18 cellular contexts compared by ENCODE assay signal in the genomic region with DNA sequence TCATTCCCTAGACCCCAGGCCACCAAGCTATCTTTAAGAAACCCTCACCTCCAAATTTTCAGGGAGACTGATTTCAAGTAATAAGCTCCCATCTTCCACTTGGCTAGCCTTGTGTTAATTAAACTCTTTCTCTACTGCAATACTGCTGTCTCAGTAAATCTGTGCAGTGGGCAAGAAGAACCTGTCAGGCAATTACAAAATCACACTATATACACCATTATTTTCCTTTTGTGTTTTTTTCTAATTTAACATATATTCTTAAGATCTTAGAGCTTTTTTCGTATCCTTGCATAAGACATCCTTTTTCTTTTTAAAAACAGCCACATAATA. TPM values are rescaled to one million over a fixed set of nuclear protein-coding genes. Genes with fewer than 3 reads are reported as not detected.
DNase-seq lines count a peak whose midpoint lies in the region; ATAC-seq, FAIRE-seq and TF ChIP-seq lines count a peak whose summit lies in the region.
"Had no signal": no experiment of that assay in that cellular context is flagged by ENCODE, and none has a peak within 500 bp of the region (broad histone marks: within the 10 kb centered on the region; RNA-seq: fewer than 3 reads in every experiment).

No MANE protein-coding gene starts in this region.

- TF ChIP-seq CTCF in SK-N-SH (IDR thresholded peaks at IDR 0.05) (no peak), K562 (IDR thresholded peaks at IDR 0.05 in 2 of 3, conservative IDR thresholded peaks at IDR 0.05 in 1 of 3; ENCODE audit: insufficient read depth in 2 of 3, low read depth in 1 of 3, low read length in 3 of 3) (no peak), upper lobe of left lung (IDR thresholded peaks at IDR 0.05) (no peak)

- FAIRE-seq in K562 (lab: Jason Lieb, UNC), result no peak
- FAIRE-seq: endothelial cell of umbilical vein had no signal

- no peak overlapping the region for H2BK12ac ChIP-seq in neuronal stem cell (ENCODE audit: low read length)

- H2BK15ac ChIP-seq in neuronal stem cell (ENCODE audit: low read length), result no peak overlapping the region

- WGBS in SK-N-SH (ENCODE audit: low lambda C conversion rate), result 88% methylated on average over 1 of the region's 1 CpG
- 40% methylated on average over 1 of the region's 1 CpG for WGBS in K562 (ENCODE audit: insufficient coverage, low coverage, missing lambda C conversion rate)
- 100% methylated on average over 1 of the region's 1 CpG; no CpG with 5 or more reads in 1 of the 2 experiments for WGBS in mesodermal cell (ENCODE audit: insufficient coverage in 2 of 2), 2 experiments
- 71 to 88% methylated on average over 1 of the region's 1 CpG for WGBS in upper lobe of left lung, 2 donors
- no CpG with 5 or more reads among the region's 1 CpG for WGBS in neuronal stem cell (ENCODE audit: extremely low coverage in 2 of 2, insufficient read length in 2 of 2, insufficient replicate concordance in 1 of 2), 2 donors

- peaks cover 14% of the 10 kb centered on the region for H3F3A ChIP-seq in SK-N-SH (replicated peaks; ENCODE audit: insufficient read depth)

- H3K27ac ChIP-seq in SK-N-SH (ENCODE audit: low read depth in 2 of 2, low read length in 1 of 2), result peak overlapping the region in 1 of 2 experiments; percentile 68; a peak in 2 of 4 replicates
- peak overlapping the region; percentile 49; the same call in 2 of the 3 replicates for H3K27ac ChIP-seq in K562 (ENCODE audit: extremely low read depth, low read depth, low read length)
- H3K27ac ChIP-seq in mesodermal cell (ENCODE audit: low read depth, low read length, severe bottlenecking), result peak overlapping the region; percentile 88
- H3K27ac ChIP-seq in upper lobe of left lung, result peak overlapping the region; percentile 11 to 27 (median 24)
- H3K27ac ChIP-seq in CD8-positive, alpha-beta memory T cell (ENCODE audit: low read depth, low read length), result no peak overlapping the region
- H3K27ac ChIP-seq in neuronal stem cell (replicated peaks; ENCODE audit: low read length), result no peak overlapping the region
- H3K27ac ChIP-seq: 22Rv1 had no signal

- TF ChIP-seq EP300 in SK-N-SH (IDR thresholded peaks at IDR 0.05; ENCODE audit: borderline replicate concordance in 1 of 2, low read depth in 1 of 2, low read length in 1 of 2) (no peak), K562 (IDR thresholded peaks at IDR 0.05; ENCODE audit: low read length) (no peak; the same call in 1 of the 2 replicates), upper lobe of left lung (IDR thresholded peaks at IDR 0.05) (no peak)

- in situ Hi-C loops in K562 (cut with MboI), result no loop called here

- H3K27me3 Mint-ChIP-seq in CD8-positive, alpha-beta memory T cell, result no peaks in the 10 kb centered on the region
- H3K27me3 Mint-ChIP-seq: CD4-positive, alpha-beta memory T cell had no signal

- H3K9ac ChIP-seq in SK-N-SH (no peak overlapping the region), K562 (ENCODE audit: insufficient read depth in 1 of 2, low read depth in 2 of 2, low read length in 2 of 2) (no peak overlapping the region), neuronal stem cell (ENCODE audit: low read depth, low read length, poor library complexity) (no peak overlapping the region)

- no peaks in the 10 kb centered on the region for H3K9me2 ChIP-seq in SK-N-SH

- DNase-seq in SK-N-SH (no peak), K562 (ENCODE audit: extremely low read depth in 1 of 4, low spot score in 3 of 4) (no peak), upper lobe of left lung (no peak), neuronal stem cell (ENCODE audit: low spot score) (no peak)
- no peak for DNase-seq in stimulated activated CD4-positive, alpha-beta T cell treated with anti-CD3 and anti-CD28 coated beads, Interleukin-2, amount 100 ng/mL, for 24 hours
- no peak for DNase-seq in CD8-positive, alpha-beta memory T cell
- DNase-seq: activated CD4-positive, alpha-beta T cell treated with anti-CD3 and anti-CD28 coated beads, Interleukin-2, amount 10 ng/mL, durations not matched to agents 24 days and 14 days; activated naive CD8-positive, alpha-beta T cell treated with anti-CD3 and anti-CD28 coated beads, Interleukin-2, amount 10 ng/mL, durations not matched to agents 7 days and 5 days; CD4-positive, alpha-beta memory T cell; immature natural killer cell; mucosa of descending colon; NCI-H1694 treated with DMSO at 0.1 percent for 48 hours; NCI-H446 treated with DMSO at 0.1 percent for 48 hours; occipital lobe had no signal

- POLR2A ChIA-PET in SK-N-SH (lab: Yijun Ruan, JAX), result no interaction called here
- POLR2A ChIA-PET in K562 (lab: Yijun Ruan, JAX), result interaction anchor here (1.4 kb wide), 1 partner anchor 69 kb away, joined by 3 read pairs; no protein-coding TSS in a partner anchor
- POLR2A ChIA-PET in CD8-positive, alpha-beta memory T cell (lab: Charles Lee), result no interaction called here

- H3K4me3 ChIP-seq in SK-N-SH (ENCODE audit: low read depth in 2 of 2, low read length in 1 of 2) (no peak overlapping the region), K562 (no peak overlapping the region), mesodermal cell (ENCODE audit: extremely low read depth, insufficient read depth, low read length, poor library complexity, severe bottlenecking) (no peak overlapping the region), upper lobe of left lung (no peak overlapping the region), neuronal stem cell (ENCODE audit: low read length in 2 of 2) (no peak overlapping the region)
- no peak overlapping the region for H3K4me3 ChIP-seq in CD8-positive, alpha-beta memory T cell (ENCODE audit: low read length)
- H3K4me3 ChIP-seq: mucosa of descending colon had no signal

- H3K27ac Mint-ChIP-seq in CD8-positive, alpha-beta memory T cell, result peak overlapping the region in 1 of 8 donors; percentile 4
- H3K27ac Mint-ChIP-seq: activated CD4-positive, alpha-beta T cell treated with anti-CD3 and anti-CD28 coated beads, Interleukin-2, amount 10 ng/mL, durations not matched to agents 24 days and 14 days; activated naive CD8-positive, alpha-beta T cell treated with anti-CD3 and anti-CD28 coated beads, Interleukin-2, amount 10 ng/mL, durations not matched to agents 7 days and 5 days; CD4-positive, alpha-beta memory T cell; immature natural killer cell had no signal

- H4K20me1 ChIP-seq in SK-N-SH (ENCODE audit: insufficient read depth), result no peaks in the 10 kb centered on the region
- no peaks in the 10 kb centered on the region for H4K20me1 ChIP-seq in K562 (replicated peaks; ENCODE audit: control insufficient read depth, insufficient read depth, low read length)

- no peak overlapping the region for H2BK5ac ChIP-seq in neuronal stem cell (ENCODE audit: low read length)

- no peak overlapping the region for H2BK120ac ChIP-seq in neuronal stem cell (ENCODE audit: low read depth, low read length)

- H2AK5ac ChIP-seq in neuronal stem cell (ENCODE audit: low read depth, low read length), result no peak overlapping the region

- no peaks in the 10 kb centered on the region for H3K27me3 ChIP-seq in SK-N-SH (ENCODE audit: insufficient read depth)
- H3K27me3 ChIP-seq in K562 (ENCODE audit: control insufficient read depth in 2 of 2, insufficient read depth in 2 of 2, low read length in 2 of 2), result no peaks in the 10 kb centered on the region
- H3K27me3 ChIP-seq in upper lobe of left lung, result no peaks in the 10 kb centered on the region
- no peaks in the 10 kb centered on the region for H3K27me3 ChIP-seq in CD8-positive, alpha-beta memory T cell (ENCODE audit: insufficient read depth, low read length, poor library complexity, severe bottlenecking)
- no peaks in the 10 kb centered on the region for H3K27me3 ChIP-seq in neuronal stem cell (ENCODE audit: control insufficient read depth in 3 of 3, insufficient read depth in 3 of 3, low read depth in 1 of 3, low read length in 3 of 3)

- no peak overlapping the region for H3K4me3 Mint-ChIP-seq in CD8-positive, alpha-beta memory T cell
- H3K4me3 Mint-ChIP-seq: activated CD4-positive, alpha-beta T cell treated with anti-CD3 and anti-CD28 coated beads, Interleukin-2, amount 10 ng/mL, durations not matched to agents 24 days and 14 days; activated naive CD8-positive, alpha-beta T cell treated with anti-CD3 and anti-CD28 coated beads, Interleukin-2, amount 10 ng/mL, durations not matched to agents 7 days and 5 days; CD4-positive, alpha-beta memory T cell; immature natural killer cell had no signal

- TF ChIP-seq RAD21 in SK-N-SH (IDR thresholded peaks at IDR 0.05; ENCODE audit: low read length) (no peak), K562 (CRISPR knock-in tag; conservative IDR thresholded peaks at IDR 0.05 in 1 of 2, IDR thresholded peaks at IDR 0.05 in 1 of 2) (no peak)

- TF ChIP-seq POLR2A in K562 (conservative IDR thresholded peaks at IDR 0.05) (no peak), upper lobe of left lung (IDR thresholded peaks at IDR 0.05) (no peak)

- no peak overlapping the region for H3K18ac ChIP-seq in neuronal stem cell (ENCODE audit: low read length)

- no peak overlapping the region for H3K23ac ChIP-seq in neuronal stem cell (ENCODE audit: low read depth, low read length, poor library complexity)

- H3K36me3 ChIP-seq in SK-N-SH (replicated peaks in 1 of 2; ENCODE audit: control insufficient read depth in 1 of 2, insufficient read depth in 2 of 2, low read length in 1 of 2), result no peaks in the 10 kb centered on the region
- no peaks in the 10 kb centered on the region for H3K36me3 ChIP-seq in K562 (ENCODE audit: control insufficient read depth, insufficient read depth, low read length)
- H3K36me3 ChIP-seq in mesodermal cell (ENCODE audit: control insufficient read depth, insufficient read depth, low read length), result no peaks in the 10 kb centered on the region
- H3K36me3 ChIP-seq in upper lobe of left lung, result no peaks in the 10 kb centered on the region
- H3K36me3 ChIP-seq in CD8-positive, alpha-beta memory T cell (ENCODE audit: insufficient read depth, low read length), result no peaks in the 10 kb centered on the region
- H3K36me3 ChIP-seq in neuronal stem cell (replicated peaks in 1 of 2; ENCODE audit: control insufficient read depth in 2 of 2, insufficient read depth in 2 of 2, low read length in 2 of 2), result no peaks in the 10 kb centered on the region

- H2AFZ ChIP-seq in SK-N-SH (ENCODE audit: low read depth) (peak overlapping the region; percentile 72; the same call in 1 of the 2 replicates), K562 (ENCODE audit: low read depth, low read length) (0 out of 2 replicates have a peak overlapping the region, but pooled peaks have one; percentile 5), neuronal stem cell (ENCODE audit: low read length) (no peak overlapping the region)

- H3K9me3 ChIP-seq in SK-N-SH, result peaks cover 21% of the 10 kb centered on the region; the same call in 1 of the 2 replicates
- peaks cover 5% of the 10 kb centered on the region for H3K9me3 ChIP-seq in K562 (replicated peaks; ENCODE audit: control insufficient read depth, insufficient read depth, low read depth, low read length)
- peaks cover 30% of the 10 kb centered on the region for H3K9me3 ChIP-seq in mesodermal cell (ENCODE audit: control insufficient read depth, low read length)
- H3K9me3 ChIP-seq in upper lobe of left lung, result peaks cover 4 to 19% (median 7%) of the 10 kb centered on the region in 4 donors
- peaks cover 6% of the 10 kb centered on the region for H3K9me3 ChIP-seq in CD8-positive, alpha-beta memory T cell (ENCODE audit: low read length)
- H3K9me3 ChIP-seq in neuronal stem cell (replicated peaks in 1 of 2; ENCODE audit: control insufficient read depth in 2 of 2, insufficient read depth in 1 of 2, low read depth in 1 of 2, low read length in 2 of 2), result no peaks in the 10 kb centered on the region

- no TSS peak for BruUV-seq in K562 (replicated peaks; lab: Mats Ljungman, UMichigan)

- intact Hi-C loops in K562 (cut with micrococcal nuclease), result no loop called here

- no peak overlapping the region for H4K91ac ChIP-seq in neuronal stem cell (ENCODE audit: low read depth, low read length, poor library complexity)

- no peak for ATAC-seq in SK-N-SH treated with all-trans-retinoic acid at 6 μM for 48 hours
- ATAC-seq in K562, result no peak
- no peak for ATAC-seq in upper lobe of left lung (ENCODE audit: low FRiP score in 2 of 2)

- peaks cover 10 to 24% (median 21%) of the 10 kb centered on the region in 5 donors for H3K9me3 Mint-ChIP-seq in CD8-positive, alpha-beta memory T cell

- H3K36me3 Mint-ChIP-seq in CD8-positive, alpha-beta memory T cell, result peaks cover 0 to 16% (median 1%) of the 10 kb centered on the region in 3 donors

- no peaks in the 10 kb centered on the region for H3K79me1 ChIP-seq in neuronal stem cell (ENCODE audit: low read depth, low read length)

- H3K9me1 ChIP-seq in K562 (ENCODE audit: control insufficient read depth, insufficient read depth, low read length), result no peaks in the 10 kb centered on the region

- H4K8ac ChIP-seq in neuronal stem cell (ENCODE audit: low read depth, low read length), result no peak overlapping the region

- CTCF ChIA-PET in SK-N-SH (lab: Yijun Ruan, JAX), result interaction anchor here (13.4 kb wide), 1 partner anchor 98 kb away, joined by 186 read pairs; no protein-coding TSS in a partner anchor
- CTCF ChIA-PET in K562 (lab: Yijun Ruan, JAX; ENCODE audit: low intra/inter-chr PET ratio), result interaction anchor here (1.5 kb wide), 1 partner anchor 69 kb away, joined by 3 read pairs; no protein-coding TSS in a partner anchor
- CTCF ChIA-PET in CD8-positive, alpha-beta memory T cell (lab: Charles Lee), result no interaction called here

- H3K14ac ChIP-seq in neuronal stem cell (ENCODE audit: low read length), result no peak overlapping the region

- H3K4me2 ChIP-seq in SK-N-SH (no peak overlapping the region), K562 (ENCODE audit: insufficient read depth, low read length) (peak overlapping the region; percentile 31; the same call in 1 of the 2 replicates), neuronal stem cell (ENCODE audit: insufficient read depth, low read length, poor library complexity, severe bottlenecking) (no peak overlapping the region)

- H3K79me2 ChIP-seq in SK-N-SH (ENCODE audit: insufficient read depth) (no peaks in the 10 kb centered on the region), K562 (ENCODE audit: control insufficient read depth, insufficient read depth, low read length) (no peaks in the 10 kb centered on the region)

- H3K4me1 Mint-ChIP-seq in CD8-positive, alpha-beta memory T cell, result no peaks in the 10 kb centered on the region
- H3K4me1 Mint-ChIP-seq: immature natural killer cell had no signal

- H3K4me1 ChIP-seq in SK-N-SH (ENCODE audit: control insufficient read depth in 1 of 2, insufficient read depth in 2 of 2, low read depth in 1 of 2, low read length in 1 of 2), result no peaks in the 10 kb centered on the region
- H3K4me1 ChIP-seq in K562 (replicated peaks in 1 of 2; ENCODE audit: control insufficient read depth in 2 of 2, insufficient read depth in 2 of 2, low read length in 2 of 2), result peaks cover 0 to 11% of the 10 kb centered on the region in 2 experiments; a peak in 3 of 5 replicates
- peaks cover 9% of the 10 kb centered on the region for H3K4me1 ChIP-seq in mesodermal cell (ENCODE audit: control insufficient read depth, insufficient read depth, low read length, poor library complexity, severe bottlenecking)
- no peaks in the 10 kb centered on the region for H3K4me1 ChIP-seq in upper lobe of left lung
- no peaks in the 10 kb centered on the region for H3K4me1 ChIP-seq in CD8-positive, alpha-beta memory T cell (ENCODE audit: insufficient read depth, low read length)
- no peaks in the 10 kb centered on the region for H3K4me1 ChIP-seq in neuronal stem cell (ENCODE audit: control insufficient read depth in 2 of 2, insufficient read depth in 1 of 2, low read depth in 1 of 2, low read length in 2 of 2)

- no peak overlapping the region for H3K4ac ChIP-seq in neuronal stem cell (ENCODE audit: low read length)

RNA-seq across cellular contexts. Expression of a gene that starts 7.7 kb away (rescaled TPM):
- polyA plus RNA-seq in SK-N-SH (2012; rRNA removed), result 25.6 and 29.1 TPM in 2 replicates
- 38.9 and 48.7 TPM in 2 replicates for polyA plus RNA-seq in SK-N-SH (2012; cell fraction: cytosol; rRNA removed)
- 10.3 and 18.0 TPM in 2 replicates for polyA plus RNA-seq in SK-N-SH (2012; cell fraction: nucleus; rRNA removed)
- total RNA-seq in K562 (2011; cell fraction: chromatin; rRNA removed; ENCODE audit: low replicate concordance), result 13.0 and 24.3 TPM in 2 replicates
- total RNA-seq in K562 (2011; cell fraction: nucleolus; rRNA removed), result 8.0 and 8.6 TPM in 2 replicates
- total RNA-seq in K562 (2011; cell fraction: nucleoplasm; rRNA removed), result 10.9 and 13.4 TPM in 2 replicates
- 11.6 and 12.0 TPM in 2 replicates for total RNA-seq in K562 (2014; rRNA removed)
- 16.9 and 19.4 TPM in 2 replicates for total RNA-seq in K562 (2014; rRNA removed; fragmentation: Illumina TruSeq; extraction: Trizol)
- total RNA-seq in K562 (2015; rRNA removed; fragmentation: Illumina TruSeq; extraction: Trizol), result 15.0 and 15.3 TPM in 2 replicates
- 11.1 and 12.0 TPM in 2 replicates for total RNA-seq in K562 (2021)
- polyA plus RNA-seq in K562 (2011; rRNA removed), result 19.6 and 21.6 TPM in 2 replicates
- 5.2 and 11.0 TPM in 2 replicates for polyA plus RNA-seq in K562 (2011; cell fraction: cytosol; rRNA removed)
- 5.0 and 9.6 TPM in 2 replicates for polyA plus RNA-seq in K562 (2011; cell fraction: nucleus; rRNA removed)
- 9.5 and 12.7 TPM in 2 replicates for polyA plus RNA-seq in K562 (2012)
- polyA plus RNA-seq in K562 (2014; fragmentation: Illumina TruSeq; extraction: Trizol), result 15.5 and 18.9 TPM in 2 replicates
- polyA plus RNA-seq in K562 (2014; fragmentation: Nextera tagmentation; extraction: Ambion mirVana), result 1 to 10 TPM; 5.7 to 7.3 TPM
- 12.7 and 14.2 TPM in 2 replicates for polyA plus RNA-seq in K562 (2014; rRNA removed)
- 16.9 and 29.5 TPM in 2 replicates for polyA minus RNA-seq in K562 (2011; rRNA and poly(A)+ RNA removed)
- 11.5 and 13.6 TPM in 2 replicates for polyA minus RNA-seq in K562 (2011; cell fraction: cytosol; rRNA and poly(A)+ RNA removed)
- polyA minus RNA-seq in K562 (2011; cell fraction: nucleus; rRNA and poly(A)+ RNA removed), result 6.1 and 19.2 TPM in 2 replicates
- 46.8 TPM for polyA plus RNA-seq in mesodermal cell (2013, experiment 1 of 2)
- 50.3 TPM for polyA plus RNA-seq in mesodermal cell (2013, experiment 2 of 2)
- total RNA-seq in upper lobe of left lung, result 10 to 100 TPM; 24.1 to 60.0 (median 32.2) TPM
- 10 to 100 TPM; 17.4 to 19.8 TPM for total RNA-seq in CD8-positive, alpha-beta memory T cell
- polyA plus RNA-seq in CD8-positive, alpha-beta memory T cell, result 25.6 TPM
- polyA plus RNA-seq in neuronal stem cell (2013, experiment 1 of 2), result 24.0 TPM
- polyA plus RNA-seq in neuronal stem cell (2013, experiment 2 of 2), result 24.2 TPM

RNA-seq across cellular contexts. Expression of a gene that starts 38.0 kb away (rescaled TPM):
- polyA plus RNA-seq in SK-N-SH (2012; rRNA removed), result 76.3 and 86.4 TPM in 2 replicates
- polyA plus RNA-seq in SK-N-SH (2012; cell fraction: cytosol; rRNA removed), result 52.6 and 71.0 TPM in 2 replicates
- polyA plus RNA-seq in SK-N-SH (2012; cell fraction: nucleus; rRNA removed), result 57.5 and 80.2 TPM in 2 replicates
- 1.3 and 3.3 TPM in 2 replicates for total RNA-seq in K562 (2011; cell fraction: chromatin; rRNA removed; ENCODE audit: low replicate concordance)
- total RNA-seq in K562 (2011; cell fraction: nucleolus; rRNA removed), result 3.9 and 4.8 TPM in 2 replicates
- 2.0 and 3.5 TPM in 2 replicates for total RNA-seq in K562 (2011; cell fraction: nucleoplasm; rRNA removed)
- total RNA-seq in K562 (2014; rRNA removed), result 0.69 TPM in 1 of 2 replicates, not detected in the other
- 0.29 and 0.44 TPM in 2 replicates for total RNA-seq in K562 (2014; rRNA removed; fragmentation: Illumina TruSeq; extraction: Trizol)
- total RNA-seq in K562 (2015; rRNA removed; fragmentation: Illumina TruSeq; extraction: Trizol), result 0.43 and 0.53 TPM in 2 replicates
- 0.89 and 1.3 TPM in 2 replicates for total RNA-seq in K562 (2021)
- 1.4 and 14.3 TPM in 2 replicates for polyA plus RNA-seq in K562 (2011; rRNA removed)
- 1.3 and 16.1 TPM in 2 replicates for polyA plus RNA-seq in K562 (2011; cell fraction: cytosol; rRNA removed)
- 0.80 and 11.7 TPM in 2 replicates for polyA plus RNA-seq in K562 (2011; cell fraction: nucleus; rRNA removed)
- polyA plus RNA-seq in K562 (2012), result 0.91 and 2.0 TPM in 2 replicates
- polyA plus RNA-seq in K562 (2014; fragmentation: Illumina TruSeq; extraction: Trizol), result 0.27 and 0.36 TPM in 2 replicates
- polyA plus RNA-seq in K562 (2014; fragmentation: Nextera tagmentation; extraction: Ambion mirVana), result under 1 TPM in 1 of 2 experiments, not detected in 1; 0.15 TPM
- 0.05 and 0.70 TPM in 2 replicates for polyA plus RNA-seq in K562 (2014; rRNA removed)
- 0.56 and 10.3 TPM in 2 replicates for polyA minus RNA-seq in K562 (2011; rRNA and poly(A)+ RNA removed)
- polyA minus RNA-seq in K562 (2011; cell fraction: cytosol; rRNA and poly(A)+ RNA removed), result 1.6 and 11.6 TPM in 2 replicates
- polyA minus RNA-seq in K562 (2011; cell fraction: nucleus; rRNA and poly(A)+ RNA removed), result 1.2 and 8.9 TPM in 2 replicates
- 157 TPM for polyA plus RNA-seq in mesodermal cell (2013, experiment 1 of 2)
- 140 TPM for polyA plus RNA-seq in mesodermal cell (2013, experiment 2 of 2)
- total RNA-seq in upper lobe of left lung, result 100 to 1,000 TPM in 3 of 6 donors, 10 to 100 TPM in 3; 53.4 to 222 (median 123) TPM
- 1 to 10 TPM; 6.0 to 7.0 TPM for total RNA-seq in CD8-positive, alpha-beta memory T cell
- polyA plus RNA-seq in CD8-positive, alpha-beta memory T cell, result 7.0 TPM
- 58.1 TPM for polyA plus RNA-seq in neuronal stem cell (2013, experiment 1 of 2)
- polyA plus RNA-seq in neuronal stem cell (2013, experiment 2 of 2), result 57.3 TPM

Comparison
In these comparisons a context has a peak if more than half of its experiments do, and no peak if none do; other contexts are left out.
1. H3K27ac ChIP-seq: peak in K562 (single experiment), mesodermal cell (single experiment) and upper lobe of left lung (4 of 4); none in CD8-positive, alpha-beta memory T cell (single experiment) and neuronal stem cell (single experiment).
2. RNA of a gene that starts 38.0 kb away (total RNA-seq): 53.4 to 222 TPM in upper lobe of left lung; 6.0 to 7.0 TPM in CD8-positive, alpha-beta memory T cell and 0.29 to 4.8 TPM in K562; every median in the first group is over 4 times any median in the second.